In the genomic region with DNA sequence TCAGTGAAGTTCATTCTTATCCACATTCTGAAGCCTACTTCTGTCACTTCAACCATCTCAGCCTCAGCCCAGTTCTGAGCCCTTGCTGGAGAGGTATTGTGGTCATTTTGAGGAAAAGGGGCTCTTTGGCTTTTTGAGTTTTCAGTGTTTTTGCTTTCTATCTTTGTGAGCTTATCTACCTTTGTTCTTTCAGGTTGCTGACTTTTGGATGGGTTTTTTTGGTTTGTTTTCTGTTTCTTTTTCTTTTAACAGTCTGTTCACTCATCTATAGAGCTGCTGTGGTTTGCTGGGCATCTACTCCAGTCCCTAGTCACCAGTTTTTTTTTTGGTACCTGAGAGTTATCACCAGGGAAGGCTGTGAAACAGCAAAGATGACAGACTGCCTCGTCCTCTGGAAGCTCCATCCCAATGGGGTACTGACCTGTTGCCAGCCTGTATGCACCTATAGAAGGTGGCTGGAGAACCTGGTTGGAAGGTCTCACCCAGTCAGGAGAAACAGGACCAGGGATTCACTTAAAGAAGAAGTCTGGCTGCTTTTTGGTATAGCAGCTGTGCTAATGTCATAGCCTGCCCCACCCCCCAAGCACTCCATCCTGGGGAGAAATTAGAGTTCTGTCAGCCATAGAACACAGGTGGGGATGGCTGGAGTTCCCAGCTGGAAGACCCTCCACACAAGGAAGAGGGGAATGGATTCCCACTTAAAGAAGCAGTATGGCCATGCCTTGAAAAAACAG, we compare ENCODE assay signal across 21 cellular contexts.
DNase-seq lines count a peak whose midpoint lies in the region; ATAC-seq, FAIRE-seq and TF ChIP-seq lines count a peak whose summit lies in the region.
"Had no signal": no experiment of that assay in that cellular context is flagged by ENCODE, and none has a peak within 500 bp of the region (broad histone marks: within the 10 kb centered on the region; RNA-seq: fewer than 3 reads in every experiment).

No MANE protein-coding gene starts in this region.

- no peak for TF ChIP-seq CTCF in A673 (conservative IDR thresholded peaks at IDR 0.05; ENCODE audit: low read depth, low read length)

- H3K27ac ChIP-seq in A673 (ENCODE audit: low read depth, low read length, poor library complexity, severe bottlenecking), result no peak overlapping the region
- H3K27ac ChIP-seq: BLaER1, heart right ventricle had no signal

- peak; percentile 97 for ATAC-seq in GM18498 (IDR thresholded peaks at IDR 0.05; ENCODE audit: unreplicated experiment)
- ATAC-seq in GM19395 (IDR thresholded peaks at IDR 0.05; ENCODE audit: unreplicated experiment), result peak; percentile 94
- peak; percentile 92 for ATAC-seq in HG02623 (IDR thresholded peaks at IDR 0.05; ENCODE audit: unreplicated experiment)
- peak; percentile 69 for ATAC-seq in HG03135 (IDR thresholded peaks at IDR 0.05; ENCODE audit: unreplicated experiment)
- ATAC-seq: heart right ventricle had no signal

- no peaks in the 10 kb centered on the region for H3K9me3 ChIP-seq in A673 (ENCODE audit: low read depth, low read length, poor library complexity, severe bottlenecking)

- intact Hi-C loops in A673 (cut with micrococcal nuclease; ENCODE audit: unreplicated experiment), result no loop called here

- H3K4me1 ChIP-seq in A673 (ENCODE audit: insufficient read depth, low read length, poor library complexity, severe bottlenecking), result no peaks in the 10 kb centered on the region
- H3K4me1 ChIP-seq: BLaER1, heart right ventricle had no signal

- CTCF ChIA-PET in A673 (lab: Charles Lee), result no interaction called here

- no peaks in the 10 kb centered on the region for H3K36me3 ChIP-seq in A673 (ENCODE audit: insufficient read depth, low read length, poor library complexity, severe bottlenecking)
- H3K36me3 ChIP-seq: BLaER1, heart right ventricle had no signal

- no TSS peak for BruUV-seq in A673 (replicated peaks; lab: Mats Ljungman, UMichigan)

- no peaks in the 10 kb centered on the region for H3K27me3 ChIP-seq in A673 (replicated peaks; ENCODE audit: insufficient read depth, low read depth, low read length, poor library complexity)
- H3K27me3 ChIP-seq: BLaER1, heart right ventricle had no signal

- H3K4me3 ChIP-seq in A673 (ENCODE audit: low read depth, low read length, poor library complexity, severe bottlenecking), result no peak overlapping the region
- H3K4me3 ChIP-seq: BLaER1, heart right ventricle had no signal

- POLR2A ChIA-PET in A673 (lab: Charles Lee; ENCODE audit: low non-redundant PET), result no interaction called here

- no peak for FAIRE-seq in GM19239 (lab: Jason Lieb, UNC)
- FAIRE-seq: urothelium cell line had no signal

- DNase-seq in A673 (ENCODE audit: low spot score), result no peak
- DNase-seq in GM19239 (ENCODE audit: insufficient read length, low spot score), result no peak
- no peak for DNase-seq in amygdala (lab: John Stamatoyannopoulos, UW)
- DNase-seq in NCI-H524 treated with DMSO at 0.1 percent for 48 hours (lab: John Stamatoyannopoulos, UW), result no peak
- DNase-seq: 8988T; DMS 273 treated with DMSO at 0.1 percent for 48 hours; effector CD8-positive, alpha-beta T cell; GOT3; heart right ventricle; islet precursor cell; NCI-H187; NCI-H510A treated with DMSO at 0.1 percent for 48 hours; retina; SIG-M5; T-helper 2 cell had no signal
